ENCODE assay signal across 8 cellular contexts in genomic region chr1:172154571-172154970, GRCh38.
DNase-seq lines count a peak whose midpoint lies in the region; ATAC-seq, FAIRE-seq and TF ChIP-seq lines count a peak whose summit lies in the region.

No MANE protein-coding gene starts in this region.

- peak; percentile 88 for ATAC-seq in GM21528 (IDR thresholded peaks at IDR 0.05; ENCODE audit: low FRiP score, unreplicated experiment)

- H3K4me3 ChIP-seq in coronary artery = peak overlapping the region; percentile 16
- H3K4me3 ChIP-seq in spleen = no peak overlapping the region
- H3K4me3 ChIP-seq in H7 (ENCODE audit: insufficient read depth, low read depth, low read length) = no peak overlapping the region

- FAIRE-seq in G401.6 (lab: Jason Lieb, UNC) = peak; percentile 97

- peak overlapping the region in 1 of 2 donors; percentile 22 for H3K27ac ChIP-seq in coronary artery
- peak overlapping the region in 5 of 8 donors; percentile 9 to 55 (median 20) for H3K27ac ChIP-seq in spleen

- no peak for TF ChIP-seq CTCF in coronary artery (IDR thresholded peaks at IDR 0.05)
- TF ChIP-seq CTCF in spleen (IDR thresholded peaks at IDR 0.05 in 8 of 11, conservative IDR thresholded peaks at IDR 0.05 in 3 of 11) = no peak

- intact Hi-C loops in spleen (cut with DNase I; ENCODE audit: low total_unique reads) = no loop called here

- H3K36me3 ChIP-seq in spleen (no peaks in the 10 kb centered on the region), H7 (replicated peaks; ENCODE audit: control insufficient read depth, insufficient read depth, low read length) (no peaks in the 10 kb centered on the region)

- TF ChIP-seq POLR2A in spleen (IDR thresholded peaks at IDR 0.05) = no peak

- H3K27me3 ChIP-seq in spleen (replicated peaks in 1 of 7) (no peaks in the 10 kb centered on the region), H7 (ENCODE audit: control insufficient read depth, insufficient read depth, low read length) (no peaks in the 10 kb centered on the region)

- 33 to 42% (median 40%) methylated on average over 2 of the region's 2 CpGs for WGBS in spleen, 5 donors

- DNase-seq in LHCN-M2 (ENCODE audit: low read depth) (peak; percentile 84), coronary artery (ENCODE audit: low spot score) (no peak), spleen (no peak), DMS79 (lab: John Stamatoyannopoulos, UW) (no peak), OCI-M2 (lab: John Stamatoyannopoulos, UW; ENCODE audit: unreplicated experiment) (no peak), H7 (no peak)

- peaks cover 0 to 15% (median 9%) of the 10 kb centered on the region in 6 donors for H3K4me1 ChIP-seq in spleen

- H3K9me3 ChIP-seq in spleen = no peaks in the 10 kb centered on the region
